Comparison of ENCODE assay signal across 8 cellular contexts in the genomic region with DNA sequence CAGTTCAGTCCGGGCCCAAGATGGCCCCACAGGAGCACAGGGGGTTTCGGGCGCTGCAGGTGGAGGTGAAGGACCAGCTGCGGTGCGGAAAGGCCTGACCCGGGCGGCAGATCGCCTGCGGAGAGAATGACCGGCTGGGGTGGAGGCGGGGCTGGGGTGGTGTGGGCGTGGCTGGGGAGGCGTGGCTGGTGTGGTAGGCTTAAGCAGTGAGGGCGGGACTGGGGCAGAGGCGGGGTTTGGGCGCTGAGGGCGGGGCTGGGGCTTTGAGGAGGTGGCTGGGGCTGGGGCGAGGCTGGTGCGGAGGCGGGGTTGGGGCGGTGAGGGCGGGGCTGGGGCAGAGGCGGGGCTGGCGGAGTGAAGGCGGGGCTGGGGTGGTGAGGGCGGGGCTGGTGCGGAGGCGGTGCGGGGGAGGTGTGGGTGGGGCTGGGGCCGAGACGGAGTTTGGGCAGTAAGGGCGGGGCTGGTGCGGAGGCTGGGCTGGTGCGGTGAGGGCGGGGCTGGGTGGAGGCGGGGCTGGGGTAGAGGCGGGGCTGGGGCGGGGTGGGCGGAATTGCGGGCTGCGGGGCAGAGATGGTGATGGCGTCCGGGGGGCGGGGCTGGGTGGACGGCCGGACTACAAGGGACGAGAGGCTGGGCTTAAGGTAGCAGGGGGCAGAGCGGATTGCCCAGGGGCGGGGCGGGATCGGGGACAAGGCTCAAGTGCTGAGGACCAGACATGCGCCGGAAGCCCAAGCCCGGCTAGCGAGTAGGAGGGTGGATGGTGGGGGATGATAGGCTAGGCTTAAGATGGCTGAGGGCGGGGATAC. TPM values are rescaled to one million over a fixed set of nuclear protein-coding genes. Genes with fewer than 3 reads are reported as not detected.
DNase-seq lines count a peak whose midpoint lies in the region; ATAC-seq and TF ChIP-seq lines count a peak whose summit lies in the region.

No MANE protein-coding gene starts in this region.

- H3K9ac ChIP-seq in fibroblast of lung (ENCODE audit: insufficient read depth, low read length): peak overlapping the region; percentile 37

- POLR2A ChIA-PET in PC-9 (lab: Charles Lee; ENCODE audit: unreplicated experiment): interaction anchor here (0.6 to 0.7 kb wide), 4 partner anchors 136 to 1034 kb away, joined by 5 to 8 read pairs (median 6); no protein-coding TSS in a partner anchor

- H3K79me2 ChIP-seq in PC-9 (ENCODE audit: low read depth) (no peaks in the 10 kb centered on the region), fibroblast of lung (ENCODE audit: control insufficient read depth, insufficient read depth, low read length) (no peaks in the 10 kb centered on the region)

- H3K4me3 Mint-ChIP-seq in naive B cell: peak overlapping the region; percentile 75 to 94 (median 86)

- H3K36me3 Mint-ChIP-seq in naive B cell: no peaks in the 10 kb centered on the region

- H3K9me3 ChIP-seq in PC-9 (ENCODE audit: insufficient read depth, low read depth) (no peaks in the 10 kb centered on the region), fibroblast of lung (ENCODE audit: control insufficient read depth, insufficient read depth, low read depth, low read length) (no peaks in the 10 kb centered on the region)

- H3K27me3 ChIP-seq in PC-9 (ENCODE audit: insufficient read depth, low read depth) (no peaks in the 10 kb centered on the region), fibroblast of lung (ENCODE audit: control insufficient read depth, insufficient read depth, low read length) (peaks cover 3% of the 10 kb centered on the region)

- no peaks in the 10 kb centered on the region for H3K27me3 Mint-ChIP-seq in naive B cell

- CTCF ChIA-PET in PC-9 (lab: Charles Lee): interaction anchor here (0.6 kb wide), 2 partner anchors 160 to 320 kb away, joined by 7 to 10 read pairs; no protein-coding TSS in a partner anchor

- DNase-seq in DMS 273 (lab: John Stamatoyannopoulos, UW; ENCODE audit: unreplicated experiment) (peak; percentile 96), PC-9 (peak; percentile 80 to 88), activated T-helper 1 cell treated with Interleukin-2 at 50 U/mL for 16 hours (ENCODE audit: low read depth) (peak; percentile 91), fibroblast of lung (ENCODE audit: low read depth in 2 of 2) (peak; percentile 95 to 96), naive B cell (peak; percentile 85)
- peak; percentile 78 to 92 for DNase-seq in stimulated activated CD8-positive, alpha-beta memory T cell treated with anti-CD3 and anti-CD28 coated beads, Interleukin-7, amount 100 ng/mL, for 48 hours (ENCODE audit: extremely low read depth in 1 of 2, low read depth in 1 of 2)

- TF ChIP-seq CTCF in PC-9 (conservative IDR thresholded peaks at IDR 0.05) (no peak), fibroblast of lung (conservative IDR thresholded peaks at IDR 0.05 in 1 of 2, IDR thresholded peaks at IDR 0.05 in 1 of 2; ENCODE audit: low read depth in 1 of 2, low read length in 2 of 2) (no peak)

- H3K4me3 ChIP-seq in PC-9 (peak overlapping the region; percentile 41; the same call in 1 of the 2 replicates), fibroblast of lung (replicated peaks in 1 of 4; ENCODE audit: control extremely low read depth in 1 of 4, insufficient read depth in 1 of 4, low read depth in 3 of 4, low read length in 4 of 4) (peak overlapping the region; percentile 19 to 53 (median 38))

- no peaks in the 10 kb centered on the region for H3K9me2 ChIP-seq in PC-9 (ENCODE audit: insufficient read depth)

- H3K9me3 Mint-ChIP-seq in naive B cell: no peaks in the 10 kb centered on the region

- H3K36me3 ChIP-seq in PC-9 (ENCODE audit: low read depth) (no peaks in the 10 kb centered on the region), fibroblast of lung (ENCODE audit: control insufficient read depth, insufficient read depth, low read length) (no peaks in the 10 kb centered on the region)

- peak overlapping the region; percentile 72 to 84 (median 82) for H3K27ac Mint-ChIP-seq in naive B cell

- no TSS peak for BruUV-seq in PC-9 (replicated peaks; lab: Mats Ljungman, UMichigan)

- H3F3A ChIP-seq in PC-9 (ENCODE audit: insufficient read depth, low read depth): peaks cover 14% of the 10 kb centered on the region; the same call in 1 of the 2 replicates

- peaks cover 21 to 75% (median 48%) of the 10 kb centered on the region in 3 donors for H3K4me1 Mint-ChIP-seq in naive B cell

- H4K20me1 ChIP-seq in PC-9 (ENCODE audit: insufficient read depth) (no peaks in the 10 kb centered on the region), fibroblast of lung (ENCODE audit: control insufficient read depth, extremely low read depth, insufficient read depth, low read length) (no peaks in the 10 kb centered on the region)

- peaks cover 20% of the 10 kb centered on the region for H3K4me1 ChIP-seq in PC-9 (replicated peaks; ENCODE audit: insufficient read depth)
- H3K4me1 ChIP-seq in fibroblast of lung (ENCODE audit: control insufficient read depth, extremely low read depth, insufficient read depth, low read length): peaks cover 4% of the 10 kb centered on the region

- no peak for TF ChIP-seq EP300 in Ishikawa (IDR thresholded peaks at IDR 0.05; ENCODE audit: borderline replicate concordance)

- H3K27ac ChIP-seq in PC-9 (no peak overlapping the region), fibroblast of lung (ENCODE audit: insufficient read depth, low read length) (no peak overlapping the region)

- peak overlapping the region; percentile 73 for H2AFZ ChIP-seq in PC-9
- H2AFZ ChIP-seq in fibroblast of lung (ENCODE audit: low read length): peak overlapping the region; percentile 88

- ATAC-seq in GM21526 (IDR thresholded peaks at IDR 0.05; ENCODE audit: low FRiP score, unreplicated experiment): peak; percentile 52
- ATAC-seq in naive B cell (ENCODE audit: low read depth in 2 of 2): peak; percentile 81 to 83

- H3K4me2 ChIP-seq in PC-9: peak overlapping the region; percentile 77
- peak overlapping the region; percentile 79 for H3K4me2 ChIP-seq in fibroblast of lung (ENCODE audit: extremely low read depth, insufficient read depth, low read length)

- no peak for TF ChIP-seq RAD21 in Ishikawa (IDR thresholded peaks at IDR 0.05; ENCODE audit: low read depth)

- intact Hi-C loops in PC-9 (cut with micrococcal nuclease; ENCODE audit: unreplicated experiment): loop anchor here (10.0 kb wide), 1 partner anchor 198 kb away; no protein-coding TSS in a partner anchor

TF ChIP-seq in Ishikawa, 13 proteins besides CTCF, POLR2A, EP300 and RAD21 (continues in another document):
- TF ChIP-seq EGR1 (IDR thresholded peaks at IDR 0.05): peak; percentile 87
- TF ChIP-seq REST (IDR thresholded peaks at IDR 0.05; ENCODE audit: low read depth): no peak
- no peak for TF ChIP-seq CEBPB (IDR thresholded peaks at IDR 0.05)
- TF ChIP-seq TAF1 (IDR thresholded peaks at IDR 0.05; ENCODE audit: low read depth): peak; percentile 42; the same call in 1 of the 2 replicates

RNA-seq across cellular contexts. Expression of gene GSDMA, which starts 9.9 kb away (rescaled TPM):
- 0.35 and 0.55 TPM in 2 replicates for total RNA-seq in PC-9 (2021)
- not detected in 2 replicates for total RNA-seq in fibroblast of lung
- not detected in 2 replicates for polyA plus RNA-seq in fibroblast of lung
- polyA plus RNA-seq in fibroblast of lung (2012): not detected in 2 replicates
- not detected in 2 replicates for polyA minus RNA-seq in fibroblast of lung (ENCODE audit: low replicate concordance)
- under 1 TPM in 2 of 6 donors, not detected in 4; 0.19 to 0.21 TPM for polyA plus RNA-seq in naive B cell (ENCODE audit: low read depth in 6 of 6)

RNA-seq across cellular contexts. Expression of gene LRRC3C, which starts 25.3 kb away (rescaled TPM):
- not detected in 2 replicates for total RNA-seq in PC-9 (2021)
- total RNA-seq in fibroblast of lung: not detected in 2 replicates
- polyA plus RNA-seq in fibroblast of lung: not detected in 2 replicates
- not detected in 2 replicates for polyA plus RNA-seq in fibroblast of lung (2012)
- polyA minus RNA-seq in fibroblast of lung (ENCODE audit: low replicate concordance): not detected in 2 replicates
- polyA plus RNA-seq in naive B cell (ENCODE audit: low read depth in 6 of 6): not detected

RNA-seq across cellular contexts. Expression of gene ORMDL3, which starts 25.5 kb away (rescaled TPM):
- total RNA-seq in PC-9 (2021): 51.1 and 68.1 TPM in 2 replicates
- total RNA-seq in fibroblast of lung: 48.1 and 51.9 TPM in 2 replicates
- 22.3 and 30.1 TPM in 2 replicates for polyA plus RNA-seq in fibroblast of lung
- 64.2 and 75.9 TPM in 2 replicates for polyA plus RNA-seq in fibroblast of lung (2012)
- polyA minus RNA-seq in fibroblast of lung (ENCODE audit: low replicate concordance): 144 and 147 TPM in 2 replicates
- 100 to 1,000 TPM in 3 of 6 donors, 10 to 100 TPM in 3; 71.8 to 181 (median 95.9) TPM for polyA plus RNA-seq in naive B cell (ENCODE audit: low read depth in 6 of 6)

RNA-seq across cellular contexts. Expression of gene PSMD3, which starts 27.7 kb away (rescaled TPM):
- total RNA-seq in PC-9 (2021) (93.2 and 130 TPM in 2 replicates), fibroblast of lung (55.2 and 55.5 TPM in 2 replicates)
- polyA plus RNA-seq in fibroblast of lung (66.9 and 107 TPM in 2 replicates), naive B cell (ENCODE audit: low read depth in 6 of 6) (10 to 100 TPM; 48.1 to 62.4 (median 52.3) TPM)
- 83.3 and 134 TPM in 2 replicates for polyA plus RNA-seq in fibroblast of lung (2012)
- polyA minus RNA-seq in fibroblast of lung (ENCODE audit: low replicate concordance): 181 and 235 TPM in 2 replicates

RNA-seq across cellular contexts. Expression of gene GSDMB, which starts 34.4 kb away (rescaled TPM):
- total RNA-seq in PC-9 (2021) (39.9 and 50.4 TPM in 2 replicates), fibroblast of lung (4.4 and 5.6 TPM in 2 replicates)
- polyA plus RNA-seq in fibroblast of lung (1.1 and 2.3 TPM in 2 replicates), naive B cell (ENCODE audit: low read depth in 6 of 6) (1 to 10 TPM in 1 of 6 donors, under 1 TPM in 3, not detected in 2; 0.15 to 2.0 (median 0.31) TPM)
- 1.1 and 2.6 TPM in 2 replicates for polyA plus RNA-seq in fibroblast of lung (2012)
- 0.75 and 0.82 TPM in 2 replicates for polyA minus RNA-seq in fibroblast of lung (ENCODE audit: low replicate concordance)
